14 cellular contexts compared by ENCODE assay signal in genomic region chr3:150635076-150635475, GRCh38. TPM values are rescaled to one million over a fixed set of nuclear protein-coding genes. Genes with fewer than 3 reads are reported as not detected.
DNase-seq lines count a peak whose midpoint lies in the region; ATAC-seq and TF ChIP-seq lines count a peak whose summit lies in the region.
"Had no signal": no experiment of that assay in that cellular context is flagged by ENCODE, and none has a peak within 500 bp of the region (broad histone marks: within the 10 kb centered on the region; RNA-seq: fewer than 3 reads in every experiment).

No MANE protein-coding gene starts in this region.

- H3K9me3 Mint-ChIP-seq in activated CD8-positive, alpha-beta T cell treated with anti-CD3 and anti-CD28 coated beads for 36 hours: no peaks in the 10 kb centered on the region
- H3K9me3 Mint-ChIP-seq: activated B cell treated with CpG ODN at 0.5 μM for 24 hours had no signal

- H3K27me3 Mint-ChIP-seq in activated CD8-positive, alpha-beta T cell treated with anti-CD3 and anti-CD28 coated beads for 36 hours: no peaks in the 10 kb centered on the region
- H3K27me3 Mint-ChIP-seq: activated B cell treated with CpG ODN at 0.5 μM for 24 hours had no signal

- intact Hi-C loops in Right ventricle myocardium inferior (cut with DNase I) (no loop called here), cardiac septum (cut with DNase I) (no loop called here)
- intact Hi-C loops in activated CD8-positive, alpha-beta T cell treated with anti-CD3 and anti-CD28 coated beads for 36 hours (cut with micrococcal nuclease): no loop called here

- POLR2A ChIA-PET in activated CD8-positive, alpha-beta T cell treated with anti-CD3 and anti-CD28 coated beads for 36 hours (lab: Charles Lee): no interaction called here

- peaks cover 9% of the 10 kb centered on the region for H3K36me3 Mint-ChIP-seq in activated CD8-positive, alpha-beta T cell treated with anti-CD3 and anti-CD28 coated beads for 36 hours (ENCODE audit: low read depth)

- peaks cover 31% of the 10 kb centered on the region for H3K4me1 Mint-ChIP-seq in activated CD8-positive, alpha-beta T cell treated with anti-CD3 and anti-CD28 coated beads for 36 hours (ENCODE audit: low read depth)

- CTCF ChIA-PET in activated CD8-positive, alpha-beta T cell treated with anti-CD3 and anti-CD28 coated beads for 36 hours (lab: Charles Lee): interaction anchor here (1.0 to 1.2 kb wide), 3 partner anchors 11 to 230 kb away, joined by 3 read pairs; no protein-coding TSS in a partner anchor

- no peak for ATAC-seq in Right ventricle myocardium inferior
- no peak for ATAC-seq in activated CD8-positive, alpha-beta T cell treated with anti-CD3 and anti-CD28 coated beads for 36 hours
- no peak for ATAC-seq in GM18868 (IDR thresholded peaks at IDR 0.05; ENCODE audit: unreplicated experiment)
- ATAC-seq in GM18519 (IDR thresholded peaks at IDR 0.05; ENCODE audit: low FRiP score, unreplicated experiment): no peak

- peak; percentile 59 for DNase-seq in Right ventricle myocardium inferior (ENCODE audit: missing footprints)
- DNase-seq in cardiac septum (ENCODE audit: low spot score): no peak
- no peak for DNase-seq in activated CD8-positive, alpha-beta T cell treated with anti-CD3 and anti-CD28 coated beads for 36 hours
- peak; percentile 16 for DNase-seq in iPS-NIHi7 (ENCODE audit: extremely low spot score)
- DNase-seq in erythroblast (lab: John Stamatoyannopoulos, UW): no peak
- DNase-seq in GM03348 (ENCODE audit: low spot score): no peak
- DNase-seq: activated B cell treated with CpG ODN at 0.5 μM for 24 hours; activated effector memory CD4-positive, alpha-beta T cell treated with anti-CD3 and anti-CD28 coated beads, Interleukin-2, amount 50 U/mL, for 16 hours; DMS79; esophagus squamous epithelium; NCI-H2029; stimulated activated CD8-positive, alpha-beta memory T cell treated with anti-CD3 and anti-CD28 coated beads, Interleukin-4, amount 100 ng/mL, for 48 hours had no signal

- TF ChIP-seq POLR2A in erythroblast (IDR thresholded peaks at IDR 0.05; ENCODE audit: low read length): no peak

- no peak overlapping the region for H3K4me3 Mint-ChIP-seq in activated CD8-positive, alpha-beta T cell treated with anti-CD3 and anti-CD28 coated beads for 36 hours
- H3K4me3 Mint-ChIP-seq: activated B cell treated with CpG ODN at 0.5 μM for 24 hours had no signal

- TF ChIP-seq CTCF in activated CD8-positive, alpha-beta T cell treated with anti-CD3 and anti-CD28 coated beads for 36 hours (IDR thresholded peaks at IDR 0.05): no peak

- H3K27ac Mint-ChIP-seq in activated CD8-positive, alpha-beta T cell treated with anti-CD3 and anti-CD28 coated beads for 36 hours: peak overlapping the region; percentile 80
- H3K27ac Mint-ChIP-seq: activated B cell treated with CpG ODN at 0.5 μM for 24 hours had no signal

RNA-seq across cellular contexts. Expression of gene SELENOT, which starts 32.0 kb away (rescaled TPM):
- total RNA-seq in Right ventricle myocardium inferior (69.3 TPM), cardiac septum (75.8 TPM)
- 10 to 100 TPM; 77.6 to 89.8 TPM for total RNA-seq in activated CD8-positive, alpha-beta T cell treated with anti-CD3 and anti-CD28 coated beads for 36 hours

Comparison
In these comparisons a context has a peak if more than half of its experiments do, and no peak if none do; other contexts are left out.
1. DNase-seq: peak in Right ventricle myocardium inferior (single experiment) and iPS-NIHi7 (single experiment); none in cardiac septum (single experiment), activated CD8-positive, alpha-beta T cell treated with anti-CD3 and anti-CD28 coated beads for 36 hours (single experiment), erythroblast (0 of 2) and GM03348 (single experiment).